In genomic region chr6:37019065-37019450, GRCh38 we compare ENCODE assay signal across 8 cellular contexts. TPM values are rescaled to one million over a fixed set of nuclear protein-coding genes. Genes with fewer than 3 reads are reported as not detected.
DNase-seq lines count a peak whose midpoint lies in the region; ATAC-seq and TF ChIP-seq lines count a peak whose summit lies in the region.

No MANE protein-coding gene starts in this region.

- peak overlapping the region; percentile 76 for H2AFZ ChIP-seq in Loucy (ENCODE audit: low read length)

- H3K27me3 ChIP-seq in CD8-positive, alpha-beta T cell (ENCODE audit: insufficient read depth, low read length): no peaks in the 10 kb centered on the region
- H3K27me3 ChIP-seq in Loucy (ENCODE audit: insufficient read depth, low read length, poor library complexity, severe bottlenecking): no peaks in the 10 kb centered on the region
- no peaks in the 10 kb centered on the region for H3K27me3 ChIP-seq in lower lobe of right lung (ENCODE audit: low read depth)

- ATAC-seq in CD8-positive, alpha-beta T cell: no peak
- no peak for ATAC-seq in lower lobe of right lung
- ATAC-seq in GM21447 (IDR thresholded peaks at IDR 0.05; ENCODE audit: unreplicated experiment): no peak

- intact Hi-C loops in CD8-positive, alpha-beta T cell (cut with DNase I, micrococcal nuclease): loop anchor here (2.0 to 5.0 kb wide), 4 partner anchors 32 to 293 kb away; partner anchors contain the start of gene MTCH1 (in 2 of the 2)
- intact Hi-C loops in lower lobe of right lung (cut with DNase I): no loop called here

- POLR2A ChIA-PET in CD8-positive, alpha-beta T cell (lab: Charles Lee): interaction anchor here (0.6 to 6.3 kb wide), 6 partner anchors 32 to 296 kb away, joined by 3 to 74 read pairs (median 4); partner anchors contain the start of gene PIM1

- H3K4me3 Mint-ChIP-seq in CD8-positive, alpha-beta T cell: no peak overlapping the region

- TF ChIP-seq CTCF in CD8-positive, alpha-beta T cell (IDR thresholded peaks at IDR 0.05): no peak
- no peak for TF ChIP-seq CTCF in Loucy (conservative IDR thresholded peaks at IDR 0.05; ENCODE audit: low read length)
- TF ChIP-seq CTCF in VCaP (conservative IDR thresholded peaks at IDR 0.05): no peak
- TF ChIP-seq CTCF in lower lobe of right lung (IDR thresholded peaks at IDR 0.05): no peak

- H3K4me2 ChIP-seq in Loucy (ENCODE audit: low read depth, low read length, poor library complexity, severe bottlenecking): no peak overlapping the region

- no peaks in the 10 kb centered on the region for H4K20me1 ChIP-seq in Loucy (ENCODE audit: insufficient read depth, low read length, poor library complexity, severe bottlenecking)

- no peak for DNase-seq in CD8-positive, alpha-beta T cell
- no peak for DNase-seq in lower lobe of right lung
- no peak for DNase-seq in occipital lobe (lab: John Stamatoyannopoulos, UW)
- no peak for DNase-seq in central memory CD4-positive, alpha-beta T cell
- no peak for DNase-seq in foreskin melanocyte

- H3K9ac ChIP-seq in Loucy (ENCODE audit: low read depth, low read length, poor library complexity, severe bottlenecking): peak overlapping the region; percentile 6

- H3K27ac Mint-ChIP-seq in CD8-positive, alpha-beta T cell: peak overlapping the region; percentile 64

- H3K4me1 Mint-ChIP-seq in CD8-positive, alpha-beta T cell (ENCODE audit: low read depth): peaks cover 41% of the 10 kb centered on the region

- no peaks in the 10 kb centered on the region for H3K9me3 Mint-ChIP-seq in CD8-positive, alpha-beta T cell

- no peak overlapping the region for H3K27ac ChIP-seq in CD8-positive, alpha-beta T cell (ENCODE audit: low read depth, low read length)
- H3K27ac ChIP-seq in VCaP (peak overlapping the region; percentile 88), lower lobe of right lung (peak overlapping the region; percentile 41)

- no peaks in the 10 kb centered on the region for H3K36me3 ChIP-seq in CD8-positive, alpha-beta T cell (ENCODE audit: insufficient read depth, low read length)
- H3K36me3 ChIP-seq in Loucy (ENCODE audit: insufficient read depth, low read length) (no peaks in the 10 kb centered on the region), lower lobe of right lung (peaks cover 36% of the 10 kb centered on the region)

- H3K4me3 ChIP-seq in CD8-positive, alpha-beta T cell (ENCODE audit: low read depth, low read length): no peak overlapping the region
- H3K4me3 ChIP-seq in Loucy (ENCODE audit: low read length, poor library complexity, severe bottlenecking): no peak overlapping the region
- no peak overlapping the region for H3K4me3 ChIP-seq in lower lobe of right lung

- no peaks in the 10 kb centered on the region for H3K9me3 ChIP-seq in CD8-positive, alpha-beta T cell (ENCODE audit: low read length)
- H3K9me3 ChIP-seq in Loucy (ENCODE audit: insufficient read depth, low read depth, low read length) (no peaks in the 10 kb centered on the region), lower lobe of right lung (no peaks in the 10 kb centered on the region)

- H3F3A ChIP-seq in Loucy (ENCODE audit: low read depth): no peaks in the 10 kb centered on the region

- H3K9me2 ChIP-seq in Loucy (replicated peaks; ENCODE audit: low read depth, low read length): no peaks in the 10 kb centered on the region

- H3K4me1 ChIP-seq in CD8-positive, alpha-beta T cell (ENCODE audit: insufficient read depth, low read length): peaks cover 35% of the 10 kb centered on the region
- H3K4me1 ChIP-seq in Loucy (ENCODE audit: insufficient read depth, low read length, poor library complexity, severe bottlenecking) (peaks cover 7% of the 10 kb centered on the region), lower lobe of right lung (peaks cover 20% of the 10 kb centered on the region)

- CTCF ChIA-PET in CD8-positive, alpha-beta T cell (lab: Charles Lee): interaction anchor here (0.6 to 21.8 kb wide), 49 partner anchors 8 to 268 kb away, joined by 3 to 785 read pairs (median 7); partner anchors contain the start of genes C6orf89, FGD2, MTCH1 and PI16

- H3K27me3 Mint-ChIP-seq in CD8-positive, alpha-beta T cell (ENCODE audit: low read depth): no peaks in the 10 kb centered on the region

- no peaks in the 10 kb centered on the region for H3K36me3 Mint-ChIP-seq in CD8-positive, alpha-beta T cell

- H3K79me2 ChIP-seq in Loucy (ENCODE audit: insufficient read depth, low read length): no peaks in the 10 kb centered on the region

RNA-seq across cellular contexts. Expression of gene FGD2, which starts 13.6 kb away (rescaled TPM):
- total RNA-seq in CD8-positive, alpha-beta T cell: under 1 TPM; 0.68 to 0.83 TPM
- 103 TPM for total RNA-seq in lower lobe of right lung
- total RNA-seq in occipital lobe: 2.0 TPM

RNA-seq across cellular contexts. Expression of gene MTCH1, which starts 33.1 kb away (rescaled TPM):
- total RNA-seq in CD8-positive, alpha-beta T cell: 100 to 1,000 TPM; 267 to 269 TPM
- total RNA-seq in lower lobe of right lung (194 TPM), occipital lobe (133 TPM)

Comparison
In these comparisons a context has a peak if more than half of its experiments do, and no peak if none do; other contexts are left out.
1. RNA of gene FGD2, which starts 13.6 kb away (total RNA-seq): 103 TPM in lower lobe of right lung (single experiment); 2.0 TPM in occipital lobe (single experiment) and 0.68 to 0.83 TPM in CD8-positive, alpha-beta T cell; every median in the first group is over 10 times any median in the second.